27 cellular contexts compared by ENCODE assay signal in the genomic region with DNA sequence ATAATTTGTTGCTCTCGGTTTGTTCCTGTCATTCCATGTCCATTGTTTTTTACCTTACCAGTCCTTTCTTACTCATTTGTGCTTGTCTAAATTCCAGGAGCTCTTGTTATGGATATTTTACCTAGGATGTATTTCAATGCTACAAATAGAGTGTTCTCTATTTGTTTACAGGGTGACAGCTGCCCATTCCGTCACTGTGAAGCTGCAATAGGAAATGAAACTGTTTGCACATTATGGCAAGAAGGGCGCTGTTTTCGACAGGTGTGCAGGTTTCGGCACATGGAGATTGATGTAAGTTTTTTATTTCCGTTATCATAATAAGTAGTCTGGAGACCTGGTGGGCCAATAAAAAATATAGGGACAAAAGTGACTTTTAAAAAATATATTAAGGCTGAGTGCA. TPM values are rescaled to one million over a fixed set of nuclear protein-coding genes. Genes with fewer than 3 reads are reported as not detected.
DNase-seq lines count a peak whose midpoint lies in the region; ATAC-seq and TF ChIP-seq lines count a peak whose summit lies in the region.
"Had no signal": no experiment of that assay in that cellular context is flagged by ENCODE, and none has a peak within 500 bp of the region (broad histone marks: within the 10 kb centered on the region; RNA-seq: fewer than 3 reads in every experiment).

No MANE protein-coding gene starts in this region.

- H3K9ac ChIP-seq in OCI-LY3 (ENCODE audit: low read length), result peak overlapping the region; percentile 43
- no peak overlapping the region for H3K9ac ChIP-seq in endodermal cell (ENCODE audit: extremely low read depth, low read length, poor library complexity, severe bottlenecking)
- H3K9ac ChIP-seq: SK-N-SH had no signal

- H3K4me1 Mint-ChIP-seq in natural killer cell (peaks cover 30 to 33% of the 10 kb centered on the region in 2 donors), endodermal cell (no peaks in the 10 kb centered on the region)
- peaks cover 20 to 38% of the 10 kb centered on the region in 2 donors for H3K4me1 Mint-ChIP-seq in natural killer cell treated with Interleukin-12 subunit alpha and Interleukin-12 subunit beta and Interleukin-15 and Interleukin-18, amount 100 ng/mL, for 72 hours (ENCODE audit: low read depth in 2 of 2)
- H3K4me1 Mint-ChIP-seq in stimulated activated naive B cell treated with anti-CD40 and anti-IgM and Interleukin-4, amounts not matched to agents 10 μg/mL and 1 μg/mL and 100 μg/mL, for 72 hours, result peaks cover 11 to 19% of the 10 kb centered on the region in 2 donors
- peaks cover 10% of the 10 kb centered on the region for H3K4me1 Mint-ChIP-seq in activated T-cell treated with anti-CD3 and anti-CD28 coated beads, Interleukin-2, amount 50 U/mL, for 72 hours (ENCODE audit: low read depth)

- H3K27ac Mint-ChIP-seq in natural killer cell, result peak overlapping the region; percentile 30 to 38
- no peak overlapping the region for H3K27ac Mint-ChIP-seq in natural killer cell treated with Interleukin-12 subunit alpha and Interleukin-12 subunit beta and Interleukin-15 and Interleukin-18, amount 100 ng/mL, for 72 hours
- H3K27ac Mint-ChIP-seq in endodermal cell, result peak overlapping the region; percentile 38
- peak overlapping the region; percentile 11 for H3K27ac Mint-ChIP-seq in stimulated activated naive B cell treated with anti-CD40 and anti-IgM and Interleukin-4, amounts not matched to agents 10 μg/mL and 1 μg/mL and 100 μg/mL, for 72 hours
- no peak overlapping the region for H3K27ac Mint-ChIP-seq in activated T-cell treated with anti-CD3 and anti-CD28 coated beads, Interleukin-2, amount 50 U/mL, for 72 hours
- H3K27ac Mint-ChIP-seq: CD14-positive monocyte had no signal

- peak overlapping the region; percentile 85 for H3K27ac ChIP-seq in OCI-LY3 (ENCODE audit: low read length)
- H3K27ac ChIP-seq in endodermal cell (ENCODE audit: low read depth, low read length), result no peak overlapping the region
- H3K27ac ChIP-seq: 22Rv1 had no signal

- intact Hi-C loops in natural killer cell (cut with micrococcal nuclease), result no loop called here

- peaks cover 65% of the 10 kb centered on the region for H3K36me3 ChIP-seq in OCI-LY3 (replicated peaks; ENCODE audit: low read depth, low read length)
- peaks cover 87% of the 10 kb centered on the region for H3K36me3 ChIP-seq in endodermal cell (ENCODE audit: control insufficient read depth, insufficient read depth, low read length)

- ATAC-seq in natural killer cell, result no peak
- ATAC-seq in natural killer cell treated with Interleukin-12 subunit alpha and Interleukin-12 subunit beta and Interleukin-15 and Interleukin-18, amount 100 ng/mL, for 72 hours, result no peak
- ATAC-seq in stimulated activated naive B cell treated with anti-CD40 and anti-IgM and Interleukin-4, amounts not matched to agents 10 μg/mL and 1 μg/mL and 100 μg/mL, for 72 hours (replicated peaks), result no peak
- ATAC-seq in activated T-cell treated with anti-CD3 and anti-CD28 coated beads, Interleukin-2, amount 50 U/mL, for 72 hours (replicated peaks in 1 of 2), result no peak

- H3K4me3 Mint-ChIP-seq in natural killer cell (no peak overlapping the region), endodermal cell (no peak overlapping the region)
- no peak overlapping the region for H3K4me3 Mint-ChIP-seq in natural killer cell treated with Interleukin-12 subunit alpha and Interleukin-12 subunit beta and Interleukin-15 and Interleukin-18, amount 100 ng/mL, for 72 hours
- no peak overlapping the region for H3K4me3 Mint-ChIP-seq in stimulated activated naive B cell treated with anti-CD40 and anti-IgM and Interleukin-4, amounts not matched to agents 10 μg/mL and 1 μg/mL and 100 μg/mL, for 72 hours
- no peak overlapping the region for H3K4me3 Mint-ChIP-seq in activated T-cell treated with anti-CD3 and anti-CD28 coated beads, Interleukin-2, amount 50 U/mL, for 72 hours
- H3K4me3 Mint-ChIP-seq: CD14-positive monocyte; CD8-positive, alpha-beta memory T cell had no signal

- H3K9me3 ChIP-seq in OCI-LY3 (ENCODE audit: insufficient read depth, low read length) (no peaks in the 10 kb centered on the region), endodermal cell (ENCODE audit: control insufficient read depth, low read length) (peaks cover 3% of the 10 kb centered on the region)
- H3K9me3 ChIP-seq: BE2C, SK-N-SH had no signal

- TF ChIP-seq CTCF in natural killer cell (IDR thresholded peaks at IDR 0.05), result no peak
- TF ChIP-seq CTCF in OCI-LY3 (IDR thresholded peaks at IDR 0.05; ENCODE audit: low read depth, low read length), result no peak
- TF ChIP-seq CTCF in endodermal cell (conservative IDR thresholded peaks at IDR 0.05), result no peak

- H3K36me3 Mint-ChIP-seq in natural killer cell (peaks cover 40% of the 10 kb centered on the region), endodermal cell (ENCODE audit: low read depth) (peaks cover 67% of the 10 kb centered on the region)
- H3K36me3 Mint-ChIP-seq in natural killer cell treated with Interleukin-12 subunit alpha and Interleukin-12 subunit beta and Interleukin-15 and Interleukin-18, amount 100 ng/mL, for 72 hours, result peaks cover 43% of the 10 kb centered on the region
- H3K36me3 Mint-ChIP-seq in stimulated activated naive B cell treated with anti-CD40 and anti-IgM and Interleukin-4, amounts not matched to agents 10 μg/mL and 1 μg/mL and 100 μg/mL, for 72 hours, result peaks cover 36 to 45% of the 10 kb centered on the region in 2 donors
- H3K36me3 Mint-ChIP-seq in activated T-cell treated with anti-CD3 and anti-CD28 coated beads, Interleukin-2, amount 50 U/mL, for 72 hours (ENCODE audit: insufficient read depth in 2 of 2), result peaks cover 19 to 37% of the 10 kb centered on the region in 2 donors

- WGBS in endodermal cell (ENCODE audit: insufficient coverage in 1 of 2, insufficient read length in 1 of 2), 2 experiments, result 85 to 100% methylated on average over 3 to 6 of the region's 6 CpGs

- peak overlapping the region; percentile 74 for H3K4me2 ChIP-seq in OCI-LY3 (ENCODE audit: low read length)
- H3K4me2 ChIP-seq: SK-N-SH had no signal

- H3K4me1 ChIP-seq in OCI-LY3 (ENCODE audit: low read length), result peaks cover 43% of the 10 kb centered on the region
- no peaks in the 10 kb centered on the region for H3K4me1 ChIP-seq in endodermal cell (ENCODE audit: control insufficient read depth, insufficient read depth, low read length)
- H3K4me1 ChIP-seq: BE2C had no signal

- H3K9me3 Mint-ChIP-seq in natural killer cell (no peaks in the 10 kb centered on the region), endodermal cell (no peaks in the 10 kb centered on the region)
- H3K9me3 Mint-ChIP-seq in natural killer cell treated with Interleukin-12 subunit alpha and Interleukin-12 subunit beta and Interleukin-15 and Interleukin-18, amount 100 ng/mL, for 72 hours, result no peaks in the 10 kb centered on the region
- no peaks in the 10 kb centered on the region for H3K9me3 Mint-ChIP-seq in stimulated activated naive B cell treated with anti-CD40 and anti-IgM and Interleukin-4, amounts not matched to agents 10 μg/mL and 1 μg/mL and 100 μg/mL, for 72 hours
- no peaks in the 10 kb centered on the region for H3K9me3 Mint-ChIP-seq in activated T-cell treated with anti-CD3 and anti-CD28 coated beads, Interleukin-2, amount 50 U/mL, for 72 hours
- H3K9me3 Mint-ChIP-seq: CD14-positive monocyte had no signal

- DNase-seq in natural killer cell (no peak), endodermal cell (no peak), glomerular visceral epithelial cell (ENCODE audit: extremely low spot score) (no peak), COLO668 (lab: John Stamatoyannopoulos, UW; ENCODE audit: unreplicated experiment) (no peak)
- no peak for DNase-seq in natural killer cell treated with Interleukin-12 subunit alpha and Interleukin-12 subunit beta and Interleukin-15 and Interleukin-18, amount 100 ng/mL, for 72 hours (ENCODE audit: low spot score)
- DNase-seq in stimulated activated naive B cell treated with anti-CD40 and anti-IgM and Interleukin-4, amounts not matched to agents 10 μg/mL and 1 μg/mL and 100 μg/mL, for 72 hours, result no peak
- DNase-seq in activated T-cell treated with anti-CD3 and anti-CD28 coated beads, Interleukin-2, amount 50 U/mL, for 72 hours, result no peak
- DNase-seq: BE2C; Calu3; CD8-positive, alpha-beta memory T cell; DMS79 treated with DMSO at 0.1 percent for 48 hours; GF-D8; HCEC 1CT; Kasumi-1; MV-4-11; NCI-H1105 treated with DMSO at 0.1 percent for 48 hours; NCI-H146; NCI-H1930; NCI-H446; NCI-H526; SK-N-SH had no signal

- H3K27me3 ChIP-seq in OCI-LY3 (ENCODE audit: low read depth, low read length), result no peaks in the 10 kb centered on the region
- no peaks in the 10 kb centered on the region for H3K27me3 ChIP-seq in endodermal cell (ENCODE audit: control insufficient read depth, insufficient read depth, low read length, poor library complexity, severe bottlenecking)
- H3K27me3 ChIP-seq: BE2C had no signal

- H3K4me3 ChIP-seq in OCI-LY3 (ENCODE audit: low read length) (peak overlapping the region; percentile 38; the same call in 1 of the 2 replicates), endodermal cell (ENCODE audit: low read length) (no peak overlapping the region)

- H4K20me1 ChIP-seq in OCI-LY3 (ENCODE audit: insufficient read depth, low read length), result peaks cover 21% of the 10 kb centered on the region

- peaks cover 80% of the 10 kb centered on the region for H3K79me2 ChIP-seq in OCI-LY3 (ENCODE audit: low read length)

- no peak overlapping the region for H2AFZ ChIP-seq in OCI-LY3 (ENCODE audit: low read depth, low read length)

- H3K27me3 Mint-ChIP-seq in natural killer cell (ENCODE audit: low read depth in 2 of 2), result no peaks in the 10 kb centered on the region
- no peaks in the 10 kb centered on the region for H3K27me3 Mint-ChIP-seq in natural killer cell treated with Interleukin-12 subunit alpha and Interleukin-12 subunit beta and Interleukin-15 and Interleukin-18, amount 100 ng/mL, for 72 hours
- H3K27me3 Mint-ChIP-seq in endodermal cell (ENCODE audit: insufficient read depth), result no peaks in the 10 kb centered on the region
- no peaks in the 10 kb centered on the region for H3K27me3 Mint-ChIP-seq in stimulated activated naive B cell treated with anti-CD40 and anti-IgM and Interleukin-4, amounts not matched to agents 10 μg/mL and 1 μg/mL and 100 μg/mL, for 72 hours
- H3K27me3 Mint-ChIP-seq in activated T-cell treated with anti-CD3 and anti-CD28 coated beads, Interleukin-2, amount 50 U/mL, for 72 hours (ENCODE audit: low read depth), result no peaks in the 10 kb centered on the region
- H3K27me3 Mint-ChIP-seq: CD8-positive, alpha-beta memory T cell had no signal

RNA-seq across cellular contexts. Expression of a gene that starts 23.0 kb away (rescaled TPM):
- total RNA-seq in natural killer cell (10 to 100 TPM; 36.4 to 41.3 (median 39.8) TPM), endodermal cell (10 to 100 TPM; 27.8 to 50.4 TPM)
- 10 to 100 TPM; 24.9 to 29.3 TPM for total RNA-seq in natural killer cell treated with Interleukin-12 subunit alpha and Interleukin-12 subunit beta and Interleukin-15 and Interleukin-18, amount 100 ng/mL, for 72 hours
- 8.7 TPM for polyA plus RNA-seq in endodermal cell (2013, experiment 1 of 2)
- 9.0 TPM for polyA plus RNA-seq in endodermal cell (2013, experiment 2 of 2)
- total RNA-seq in activated T-cell treated with anti-CD3 and anti-CD28 coated beads, Interleukin-2, amount 50 U/mL, for 72 hours, result 10 to 100 TPM; 25.6 to 26.6 TPM

RNA-seq across cellular contexts. Expression of a gene that starts 23.0 kb away (rescaled TPM):
- 10 to 100 TPM; 71.1 to 79.9 (median 78.2) TPM for total RNA-seq in natural killer cell
- 10 to 100 TPM; 84.1 to 91.8 TPM for total RNA-seq in natural killer cell treated with Interleukin-12 subunit alpha and Interleukin-12 subunit beta and Interleukin-15 and Interleukin-18, amount 100 ng/mL, for 72 hours
- total RNA-seq in endodermal cell, result 100 to 1,000 TPM in 1 of 2 donors, 10 to 100 TPM in 1; 83.9 to 119 TPM
- polyA plus RNA-seq in endodermal cell (2013, experiment 1 of 2), result 76.8 TPM
- 75.4 TPM for polyA plus RNA-seq in endodermal cell (2013, experiment 2 of 2)
- total RNA-seq in activated T-cell treated with anti-CD3 and anti-CD28 coated beads, Interleukin-2, amount 50 U/mL, for 72 hours, result 100 to 1,000 TPM; 140 to 141 TPM

RNA-seq across cellular contexts. Expression of a gene that starts 43.0 kb away (rescaled TPM):
- total RNA-seq in natural killer cell, result 10 to 100 TPM; 48.6 to 57.9 (median 54.4) TPM
- total RNA-seq in natural killer cell treated with Interleukin-12 subunit alpha and Interleukin-12 subunit beta and Interleukin-15 and Interleukin-18, amount 100 ng/mL, for 72 hours, result 100 to 1,000 TPM; 124 to 125 TPM
- total RNA-seq in endodermal cell, result 100 to 1,000 TPM; 273 to 498 TPM
- polyA plus RNA-seq in endodermal cell (2013, experiment 1 of 2), result 278 TPM
- 267 TPM for polyA plus RNA-seq in endodermal cell (2013, experiment 2 of 2)
- total RNA-seq in activated T-cell treated with anti-CD3 and anti-CD28 coated beads, Interleukin-2, amount 50 U/mL, for 72 hours, result 100 to 1,000 TPM; 158 to 160 TPM

RNA-seq across cellular contexts. Expression of a gene that starts 53.4 kb away (rescaled TPM):
- 10 to 100 TPM; 33.8 to 48.2 (median 41.2) TPM for total RNA-seq in natural killer cell
- total RNA-seq in natural killer cell treated with Interleukin-12 subunit alpha and Interleukin-12 subunit beta and Interleukin-15 and Interleukin-18, amount 100 ng/mL, for 72 hours, result 1 to 10 TPM; 7.2 to 7.7 TPM
- total RNA-seq in endodermal cell, result under 1 TPM in 1 of 2 donors, not detected in 1; 0.15 TPM
- not detected for polyA plus RNA-seq in endodermal cell (2013, experiment 1 of 2)
- polyA plus RNA-seq in endodermal cell (2013, experiment 2 of 2), result not detected
- 10 to 100 TPM; 24.3 to 24.8 TPM for total RNA-seq in activated T-cell treated with anti-CD3 and anti-CD28 coated beads, Interleukin-2, amount 50 U/mL, for 72 hours
- total RNA-seq: Calu3, HT-29, M059J had no signal
- polyA plus RNA-seq: CD14-positive monocyte, H1 had no signal

Comparison
In these comparisons a context has a peak if more than half of its experiments do, and no peak if none do; other contexts are left out.
1. H3K27ac Mint-ChIP-seq: peak in natural killer cell (2 of 2), endodermal cell (single experiment) and stimulated activated naive B cell treated with anti-CD40 and anti-IgM and Interleukin-4, amounts not matched to agents 10 μg/mL and 1 μg/mL and 100 μg/mL, for 72 hours (single experiment); none in natural killer cell treated with Interleukin-12 subunit alpha and Interleukin-12 subunit beta and Interleukin-15 and Interleukin-18, amount 100 ng/mL, for 72 hours (0 of 2) and activated T-cell treated with anti-CD3 and anti-CD28 coated beads, Interleukin-2, amount 50 U/mL, for 72 hours (single experiment).